ENCODE assay signal across 11 cellular contexts in genomic region chr1:231432996-231433395, GRCh38.
"Had no signal": no experiment of that assay in that cellular context is flagged by ENCODE, and none has a peak within 500 bp of the region (broad histone marks: within the 10 kb centered on the region; RNA-seq: fewer than 3 reads in every experiment).

No MANE protein-coding gene starts in this region.

- DNase-seq: GM23248, GOT3, H7, H9, HCEC 1CT, HFFc6 had no signal

- FAIRE-seq: H1, H54 had no signal

- H3K27ac ChIP-seq: GM23248 had no signal

- H3K9ac ChIP-seq: GM23248 had no signal

- H3K36me3 ChIP-seq: HAP-1 had no signal

- H3K9me3 ChIP-seq: HAP-1 had no signal

- H3K4me2 ChIP-seq: GM23338 had no signal

- ATAC-seq: GM23338, HCT116 had no signal

- H3K4me1 ChIP-seq: HAP-1 had no signal

- H3K4me3 ChIP-seq: GM23248, GM23338, HAP-1 had no signal

- H2AFZ ChIP-seq: GM23248, GM23338 had no signal
